ENCODE assay signal across 1 cellular context in genomic region chr6:159789377-159790148, GRCh38.
TF ChIP-seq lines count a peak whose summit lies in the region.

TSS of gene TCP1 (minus strand) at chr6:159789602. CDS start at chr6:159789468, 134 bp downstream.

TF ChIP-seq in HEK293, 187 proteins besides CTCF, POLR2A, EP300 and RAD21 (continued from another document):
- TF ChIP-seq ZNF518A (tag by site-specific recombination; conservative IDR thresholded peaks at IDR 0.05; ENCODE audit: low read depth), result peak; percentile 95
- 0 out of 2 replicates have a peak, but pooled peaks have one; percentile 30 for TF ChIP-seq ELK4 (IDR thresholded peaks at IDR 0.05; ENCODE audit: borderline replicate concordance, low read depth, low read length)
- TF ChIP-seq ZNF121 (tag by site-specific recombination; IDR thresholded peaks at IDR 0.05), result 0 out of 2 replicates have a peak, but pooled peaks have one; percentile 26
- TF ChIP-seq ZNF791 (tag by site-specific recombination; IDR thresholded peaks at IDR 0.05), result no peak
- no peak; the same call in 1 of the 2 replicates for TF ChIP-seq ZNF501 (tag by site-specific recombination; IDR thresholded peaks at IDR 0.05)
- TF ChIP-seq ZNF621 (tag by site-specific recombination; IDR thresholded peaks at IDR 0.05), result no peak
- TF ChIP-seq ZNF837 (tag by site-specific recombination; IDR thresholded peaks at IDR 0.05), result no peak
- no peak for TF ChIP-seq ZFP41 (tag by site-specific recombination; IDR thresholded peaks at IDR 0.05; ENCODE audit: borderline replicate concordance)
